Comparison of ENCODE assay signal across 1 cellular context in the genomic region with DNA sequence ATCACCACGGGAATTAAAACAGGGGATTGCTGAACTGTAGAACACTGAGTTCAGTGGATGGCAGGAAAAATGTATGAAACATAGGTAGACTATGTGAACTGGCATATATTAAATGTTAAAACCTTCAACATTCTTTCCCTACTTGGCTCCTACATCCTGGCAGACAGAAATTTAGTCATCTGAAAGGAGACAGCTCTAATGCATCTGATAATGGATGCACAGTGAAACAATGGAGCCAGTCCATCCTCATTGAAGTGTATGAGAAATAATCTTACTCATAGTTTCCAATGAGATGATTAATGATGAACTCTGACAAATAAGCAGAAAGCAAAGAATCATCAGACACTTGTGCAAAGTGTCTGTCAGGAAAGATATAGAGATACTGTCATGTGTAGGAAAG.
A peak's percentile ranks its signal among the peaks of the same experiment; 100 is the strongest.
TF ChIP-seq lines count a peak whose summit lies in the region.

No MANE protein-coding gene starts in this region.

TF ChIP-seq in SK-N-SH, 30 proteins besides CTCF, POLR2A, EP300 and RAD21 (continued from another document):
- TF ChIP-seq, protein P1, sequence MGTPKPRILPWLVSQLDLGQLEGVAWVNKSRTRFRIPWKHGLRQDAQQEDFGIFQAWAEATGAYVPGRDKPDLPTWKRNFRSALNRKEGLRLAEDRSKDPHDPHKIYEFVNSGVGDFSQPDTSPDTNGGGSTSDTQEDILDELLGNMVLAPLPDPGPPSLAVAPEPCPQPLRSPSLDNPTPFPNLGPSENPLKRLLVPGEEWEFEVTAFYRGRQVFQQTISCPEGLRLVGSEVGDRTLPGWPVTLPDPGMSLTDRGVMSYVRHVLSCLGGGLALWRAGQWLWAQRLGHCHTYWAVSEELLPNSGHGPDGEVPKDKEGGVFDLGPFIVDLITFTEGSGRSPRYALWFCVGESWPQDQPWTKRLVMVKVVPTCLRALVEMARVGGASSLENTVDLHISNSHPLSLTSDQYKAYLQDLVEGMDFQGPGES (IDR thresholded peaks at IDR 0.05; ENCODE audit: low read depth, low read length): no peak
- TF ChIP-seq TEAD4 (IDR thresholded peaks at IDR 0.05; ENCODE audit: borderline replicate concordance, insufficient read depth): peak; percentile 78
- TF ChIP-seq JUND (IDR thresholded peaks at IDR 0.05): peak; percentile 86
- TF ChIP-seq NRF1 (IDR thresholded peaks at IDR 0.05; ENCODE audit: low read depth, low read length): no peak
- TF ChIP-seq RFX5 (IDR thresholded peaks at IDR 0.05; ENCODE audit: low read length): no peak
- TF ChIP-seq POLR2AphosphoS5 (IDR thresholded peaks at IDR 0.05; ENCODE audit: low read depth, low read length): no peak
- no peak for TF ChIP-seq RCOR1 (IDR thresholded peaks at IDR 0.05; ENCODE audit: low read length)
- peak; percentile 61; the same call in 1 of the 2 replicates for TF ChIP-seq FOXM1 (IDR thresholded peaks at IDR 0.05; ENCODE audit: low read depth)
- TF ChIP-seq, protein P2, sequence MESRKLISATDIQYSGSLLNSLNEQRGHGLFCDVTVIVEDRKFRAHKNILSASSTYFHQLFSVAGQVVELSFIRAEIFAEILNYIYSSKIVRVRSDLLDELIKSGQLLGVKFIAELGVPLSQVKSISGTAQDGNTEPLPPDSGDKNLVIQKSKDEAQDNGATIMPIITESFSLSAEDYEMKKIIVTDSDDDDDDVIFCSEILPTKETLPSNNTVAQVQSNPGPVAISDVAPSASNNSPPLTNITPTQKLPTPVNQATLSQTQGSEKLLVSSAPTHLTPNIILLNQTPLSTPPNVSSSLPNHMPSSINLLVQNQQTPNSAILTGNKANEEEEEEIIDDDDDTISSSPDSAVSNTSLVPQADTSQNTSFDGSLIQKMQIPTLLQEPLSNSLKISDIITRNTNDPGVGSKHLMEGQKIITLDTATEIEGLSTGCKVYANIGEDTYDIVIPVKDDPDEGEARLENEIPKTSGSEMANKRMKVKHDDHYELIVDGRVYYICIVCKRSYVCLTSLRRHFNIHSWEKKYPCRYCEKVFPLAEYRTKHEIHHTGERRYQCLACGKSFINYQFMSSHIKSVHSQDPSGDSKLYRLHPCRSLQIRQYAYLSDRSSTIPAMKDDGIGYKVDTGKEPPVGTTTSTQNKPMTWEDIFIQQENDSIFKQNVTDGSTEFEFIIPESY (IDR thresholded peaks at IDR 0.05; ENCODE audit: borderline replicate concordance, low read depth): no peak
- TF ChIP-seq GABPA (IDR thresholded peaks at IDR 0.05; ENCODE audit: low read depth): no peak
- TF ChIP-seq FOSL2 (IDR thresholded peaks at IDR 0.05; ENCODE audit: borderline replicate concordance, low read depth): peak; percentile 62; the same call in 1 of the 2 replicates
- TF ChIP-seq YY1 (IDR thresholded peaks at IDR 0.05; ENCODE audit: low read depth): no peak
- no peak for TF ChIP-seq EZH2phosphoT487 (IDR thresholded peaks at IDR 0.05; ENCODE audit: borderline replicate concordance, low read depth)
TF ChIP-seq in SK-N-SH: peak in this region for 9.
